9 cellular contexts compared by ENCODE assay signal in the genomic region with DNA sequence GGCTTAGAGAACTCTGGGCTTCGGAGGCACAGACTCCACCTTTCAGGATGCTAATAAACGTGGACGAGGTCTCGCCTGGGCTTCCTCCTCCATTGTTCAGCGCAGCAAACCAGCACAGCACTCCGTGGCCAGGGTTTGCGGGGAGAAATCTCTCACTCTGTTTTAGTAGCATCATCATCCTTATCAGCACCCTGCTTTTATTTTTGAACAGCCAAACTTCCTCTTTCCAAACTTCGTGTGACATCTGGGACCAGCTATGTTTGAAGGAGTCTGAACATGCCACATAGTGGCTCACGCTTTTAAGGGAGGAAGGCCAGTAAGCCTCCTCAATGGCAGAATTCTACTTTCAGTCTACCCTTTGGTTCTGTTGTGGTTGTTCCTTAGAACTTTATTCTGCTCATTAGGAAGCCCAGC.
DNase-seq lines count a peak whose midpoint lies in the region; ATAC-seq and TF ChIP-seq lines count a peak whose summit lies in the region.
"Had no signal": no experiment of that assay in that cellular context is flagged by ENCODE, and none has a peak within 500 bp of the region (broad histone marks: within the 10 kb centered on the region; RNA-seq: fewer than 3 reads in every experiment).

No MANE protein-coding gene starts in this region.

- H3K27ac ChIP-seq in CD8-positive, alpha-beta T cell (ENCODE audit: low read depth, low read length), result no peak overlapping the region
- peak overlapping the region; percentile 63 for H3K27ac ChIP-seq in KOPT-K1 (ENCODE audit: low read depth, low read length, poor library complexity, severe bottlenecking)

- H3K4me1 ChIP-seq in CD8-positive, alpha-beta T cell (ENCODE audit: insufficient read depth, low read length), result peaks cover 40% of the 10 kb centered on the region

- intact Hi-C loops in CD8-positive, alpha-beta T cell (cut with DNase I, micrococcal nuclease), result no loop called here
- intact Hi-C loops in natural killer cell (cut with micrococcal nuclease), result no loop called here

- peak overlapping the region; percentile 24 for H3K4me3 Mint-ChIP-seq in CD8-positive, alpha-beta T cell
- peak overlapping the region; percentile 9 for H3K4me3 Mint-ChIP-seq in activated naive CD8-positive, alpha-beta T cell treated with anti-CD3 and anti-CD28 coated beads, Interleukin-2, amount 50 U/mL, for 24 hours
- H3K4me3 Mint-ChIP-seq in natural killer cell, result peak overlapping the region; percentile 49

- ATAC-seq in CD8-positive, alpha-beta T cell, result no peak
- no peak for ATAC-seq in activated naive CD8-positive, alpha-beta T cell treated with anti-CD3 and anti-CD28 coated beads, Interleukin-2, amount 50 U/mL, for 24 hours
- peak; percentile 28 to 47 (median 45) for ATAC-seq in natural killer cell
- ATAC-seq in GM19463 (IDR thresholded peaks at IDR 0.05; ENCODE audit: unreplicated experiment), result no peak

- H3K4me1 Mint-ChIP-seq in CD8-positive, alpha-beta T cell (ENCODE audit: low read depth), result peaks cover 64% of the 10 kb centered on the region
- peaks cover 42% of the 10 kb centered on the region for H3K4me1 Mint-ChIP-seq in activated naive CD8-positive, alpha-beta T cell treated with anti-CD3 and anti-CD28 coated beads, Interleukin-2, amount 50 U/mL, for 24 hours
- peaks cover 28 to 38% of the 10 kb centered on the region in 2 donors for H3K4me1 Mint-ChIP-seq in natural killer cell

- no peaks in the 10 kb centered on the region for H3K9me3 ChIP-seq in CD8-positive, alpha-beta T cell (ENCODE audit: low read length)
- no peaks in the 10 kb centered on the region for H3K9me3 ChIP-seq in KOPT-K1 (ENCODE audit: insufficient read depth, low read length, poor library complexity, severe bottlenecking)

- no peaks in the 10 kb centered on the region for H3K36me3 Mint-ChIP-seq in CD8-positive, alpha-beta T cell
- no peaks in the 10 kb centered on the region for H3K36me3 Mint-ChIP-seq in activated naive CD8-positive, alpha-beta T cell treated with anti-CD3 and anti-CD28 coated beads, Interleukin-2, amount 50 U/mL, for 24 hours (ENCODE audit: low read depth)
- H3K36me3 Mint-ChIP-seq in natural killer cell, result no peaks in the 10 kb centered on the region

- H3K4me3 ChIP-seq in CD8-positive, alpha-beta T cell (ENCODE audit: low read depth, low read length), result no peak overlapping the region

- POLR2A ChIA-PET in CD8-positive, alpha-beta T cell (lab: Charles Lee), result no interaction called here

- CTCF ChIA-PET in CD8-positive, alpha-beta T cell (lab: Charles Lee), result interaction anchor here (1.2 to 1.6 kb wide), 2 partner anchors 25 to 340 kb away, joined by 3 to 5 read pairs; no protein-coding TSS in a partner anchor

- DNase-seq in CD8-positive, alpha-beta T cell, result no peak
- no peak for DNase-seq in activated naive CD8-positive, alpha-beta T cell treated with anti-CD3 and anti-CD28 coated beads, Interleukin-2, amount 50 U/mL, for 24 hours
- DNase-seq in natural killer cell, result no peak
- DNase-seq in GM13977 (ENCODE audit: low spot score), result no peak
- DNase-seq in HuH-7 (ENCODE audit: low spot score), result no peak
- no peak for DNase-seq in NCI-H1930 (lab: John Stamatoyannopoulos, UW)
- DNase-seq: NCI-H2081 treated with DMSO at 0.1 percent for 48 hours had no signal

- no peak for TF ChIP-seq CTCF in CD8-positive, alpha-beta T cell (IDR thresholded peaks at IDR 0.05)
- no peak for TF ChIP-seq CTCF in natural killer cell (IDR thresholded peaks at IDR 0.05)
- TF ChIP-seq CTCF in GM13977 (IDR thresholded peaks at IDR 0.05; ENCODE audit: extremely low read depth, insufficient read depth, missing control alignments), result no peak

- no peaks in the 10 kb centered on the region for H3K36me3 ChIP-seq in CD8-positive, alpha-beta T cell (ENCODE audit: insufficient read depth, low read length)
- no peaks in the 10 kb centered on the region for H3K36me3 ChIP-seq in KOPT-K1 (ENCODE audit: insufficient read depth, low read length)

- no peaks in the 10 kb centered on the region for H3K9me3 Mint-ChIP-seq in CD8-positive, alpha-beta T cell
- H3K9me3 Mint-ChIP-seq in activated naive CD8-positive, alpha-beta T cell treated with anti-CD3 and anti-CD28 coated beads, Interleukin-2, amount 50 U/mL, for 24 hours, result no peaks in the 10 kb centered on the region
- H3K9me3 Mint-ChIP-seq in natural killer cell, result no peaks in the 10 kb centered on the region

- H3K27me3 Mint-ChIP-seq in CD8-positive, alpha-beta T cell (ENCODE audit: low read depth), result no peaks in the 10 kb centered on the region
- H3K27me3 Mint-ChIP-seq in activated naive CD8-positive, alpha-beta T cell treated with anti-CD3 and anti-CD28 coated beads, Interleukin-2, amount 50 U/mL, for 24 hours, result no peaks in the 10 kb centered on the region
- H3K27me3 Mint-ChIP-seq in natural killer cell (ENCODE audit: low read depth in 2 of 2), result no peaks in the 10 kb centered on the region

- in situ Hi-C loops in GM13977 (cut with MboI; ENCODE audit: low pct_unique_long_range_greater_than_20kb, low sequenced_read_pairs, unreplicated experiment), result no loop called here

- H3K27me3 ChIP-seq in CD8-positive, alpha-beta T cell (ENCODE audit: insufficient read depth, low read length), result no peaks in the 10 kb centered on the region

- peak overlapping the region; percentile 62 for H3K27ac Mint-ChIP-seq in CD8-positive, alpha-beta T cell
- H3K27ac Mint-ChIP-seq in activated naive CD8-positive, alpha-beta T cell treated with anti-CD3 and anti-CD28 coated beads, Interleukin-2, amount 50 U/mL, for 24 hours, result peak overlapping the region; percentile 11
- peak overlapping the region; percentile 67 to 86 for H3K27ac Mint-ChIP-seq in natural killer cell

Comparison
In these comparisons a context has a peak if more than half of its experiments do, and no peak if none do; other contexts are left out.
1. ATAC-seq: peak in natural killer cell (3 of 3); none in CD8-positive, alpha-beta T cell (single experiment), activated naive CD8-positive, alpha-beta T cell treated with anti-CD3 and anti-CD28 coated beads, Interleukin-2, amount 50 U/mL, for 24 hours (single experiment) and GM19463 (single experiment).
2. H3K27ac Mint-ChIP-seq: peak in every context shown above with its lines; median percentile 76 in natural killer cell; 62 in CD8-positive, alpha-beta T cell; 11 in activated naive CD8-positive, alpha-beta T cell treated with anti-CD3 and anti-CD28 coated beads, Interleukin-2, amount 50 U/mL, for 24 hours.
3. Peak in every context shown above with its lines, with median percentiles within 50 percentile points of each other: H3K4me3 Mint-ChIP-seq.